In the genomic region with DNA sequence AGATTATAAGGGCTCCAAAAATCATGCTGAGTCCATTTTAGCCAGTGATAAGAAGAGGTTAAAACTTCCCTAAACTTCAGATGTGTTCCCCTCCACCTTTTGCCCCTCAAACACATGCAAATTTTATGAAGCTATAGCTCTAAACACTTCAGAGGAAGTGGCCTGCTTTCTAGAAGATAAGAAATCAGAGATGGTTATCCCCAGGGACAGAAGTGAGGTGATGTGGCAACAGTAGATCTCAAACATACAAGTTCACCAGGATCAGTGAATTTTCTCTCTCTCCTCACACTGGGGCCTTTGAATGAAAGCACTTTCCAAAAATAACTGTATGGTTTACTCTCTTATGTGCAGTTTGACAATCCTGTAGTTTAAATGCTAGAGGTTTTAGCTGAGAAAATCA, we compare ENCODE assay signal across 10 cellular contexts.
DNase-seq lines count a peak whose midpoint lies in the region; ATAC-seq and TF ChIP-seq lines count a peak whose summit lies in the region.
"Had no signal": no experiment of that assay in that cellular context is flagged by ENCODE, and none has a peak within 500 bp of the region (broad histone marks: within the 10 kb centered on the region; RNA-seq: fewer than 3 reads in every experiment).

No MANE protein-coding gene starts in this region.

- peaks cover 11% of the 10 kb centered on the region for H3K4me1 Mint-ChIP-seq in activated CD4-positive, alpha-beta T cell treated with anti-CD3 and anti-CD28 coated beads, Interleukin-2, amount 10 ng/mL, durations not matched to agents 7 days and 5 days

- no peaks in the 10 kb centered on the region for H3K36me3 Mint-ChIP-seq in activated CD4-positive, alpha-beta T cell treated with anti-CD3 and anti-CD28 coated beads, Interleukin-2, amount 10 ng/mL, durations not matched to agents 7 days and 5 days (ENCODE audit: low read depth)

- CTCF ChIA-PET in activated CD4-positive, alpha-beta T cell treated with anti-CD3 and anti-CD28 coated beads, Interleukin-2, amount 10 ng/mL, durations not matched to agents 7 days and 5 days (lab: Charles Lee): no interaction called here

- DNase-seq in fibroblast of mammary gland (ENCODE audit: low read depth) (peak; percentile 9), NCI-H1694 treated with DMSO at 0.1 percent for 48 hours (lab: John Stamatoyannopoulos, UW) (no peak)
- no peak for DNase-seq in activated CD4-positive, alpha-beta T cell treated with anti-CD3 and anti-CD28 coated beads, Interleukin-2, amount 10 ng/mL, durations not matched to agents 7 days and 5 days
- no peak for DNase-seq in effector CD8-positive, alpha-beta T cell (lab: John Stamatoyannopoulos, UW)
- DNase-seq in activated CD4-positive, alpha-beta T cell treated with anti-CD3 and anti-CD28 coated beads for 4 hours: no peak
- DNase-seq: NCI-H146 had no signal

- POLR2A ChIA-PET in activated CD4-positive, alpha-beta T cell treated with anti-CD3 and anti-CD28 coated beads, Interleukin-2, amount 10 ng/mL, durations not matched to agents 7 days and 5 days (lab: Charles Lee): no interaction called here

- no peaks in the 10 kb centered on the region for H3K9me3 Mint-ChIP-seq in activated CD4-positive, alpha-beta T cell treated with anti-CD3 and anti-CD28 coated beads, Interleukin-2, amount 10 ng/mL, durations not matched to agents 7 days and 5 days

- no peaks in the 10 kb centered on the region for H3K27me3 Mint-ChIP-seq in activated CD4-positive, alpha-beta T cell treated with anti-CD3 and anti-CD28 coated beads, Interleukin-2, amount 10 ng/mL, durations not matched to agents 7 days and 5 days

- no peak overlapping the region for H3K4me3 Mint-ChIP-seq in activated CD4-positive, alpha-beta T cell treated with anti-CD3 and anti-CD28 coated beads, Interleukin-2, amount 10 ng/mL, durations not matched to agents 7 days and 5 days

- no peak overlapping the region for H3K27ac Mint-ChIP-seq in activated CD4-positive, alpha-beta T cell treated with anti-CD3 and anti-CD28 coated beads, Interleukin-2, amount 10 ng/mL, durations not matched to agents 7 days and 5 days

- peak; percentile 85 for ATAC-seq in GM18502 (IDR thresholded peaks at IDR 0.05; ENCODE audit: poor library complexity, unreplicated experiment)
- ATAC-seq in GM21528 (IDR thresholded peaks at IDR 0.05; ENCODE audit: low FRiP score, unreplicated experiment): peak; percentile 78
- ATAC-seq in HG03439 (IDR thresholded peaks at IDR 0.05; ENCODE audit: unreplicated experiment): peak; percentile 65
- ATAC-seq: HCT116 had no signal

- TF ChIP-seq CTCF in fibroblast of mammary gland (conservative IDR thresholded peaks at IDR 0.05; ENCODE audit: control insufficient read depth, insufficient read depth, low read depth, low read length): no peak

- no peak overlapping the region for H3K4me3 ChIP-seq in fibroblast of mammary gland (ENCODE audit: control insufficient read depth, low read depth, low read length)
